16 cellular contexts compared by ENCODE assay signal in the genomic region with DNA sequence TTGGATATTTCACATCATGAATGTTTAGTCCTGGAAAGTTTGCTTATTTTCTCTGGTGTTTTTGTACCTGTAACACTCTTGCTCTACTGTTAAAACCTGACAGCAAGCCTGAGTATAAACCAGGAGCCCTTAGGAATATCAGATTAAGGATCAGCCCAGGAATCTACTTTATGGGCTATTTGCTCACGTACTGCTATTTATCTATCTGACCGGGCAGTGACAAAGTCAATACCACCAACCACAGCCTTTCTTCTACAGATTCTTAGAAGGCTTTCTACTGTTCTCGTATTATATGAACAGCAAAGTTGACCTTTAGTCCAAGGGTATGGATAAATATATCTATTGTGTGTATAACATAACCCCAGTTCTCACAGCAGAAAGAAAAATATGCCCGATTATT.
DNase-seq lines count a peak whose midpoint lies in the region; ATAC-seq, FAIRE-seq and TF ChIP-seq lines count a peak whose summit lies in the region.
"Had no signal": no experiment of that assay in that cellular context is flagged by ENCODE, and none has a peak within 500 bp of the region (broad histone marks: within the 10 kb centered on the region; RNA-seq: fewer than 3 reads in every experiment).

No MANE protein-coding gene starts in this region.

- H3K27me3 ChIP-seq in HepG2 (ENCODE audit: control insufficient read depth in 1 of 2, insufficient read depth in 2 of 2, low read length in 2 of 2) (no peaks in the 10 kb centered on the region), right lobe of liver (no peaks in the 10 kb centered on the region), ascending aorta (no peaks in the 10 kb centered on the region)
- H3K27me3 ChIP-seq: BLaER1 had no signal

- H3K27me3 Mint-ChIP-seq in mesothelial cell of epicardium (ENCODE audit: low read depth), result no peaks in the 10 kb centered on the region

- H3K4me3 Mint-ChIP-seq in mesothelial cell of epicardium, result no peak overlapping the region
- H3K4me3 Mint-ChIP-seq: CD8-positive, alpha-beta memory T cell had no signal

- H3K4me2 ChIP-seq in HepG2 (ENCODE audit: low read depth, low read length), result no peak overlapping the region
- H3K4me2 ChIP-seq: BLaER1 had no signal

- H3K9me3 ChIP-seq in HepG2 (ENCODE audit: low read length) (no peaks in the 10 kb centered on the region), right lobe of liver (no peaks in the 10 kb centered on the region), ascending aorta (no peaks in the 10 kb centered on the region)
- H3K9me3 ChIP-seq: BLaER1 had no signal

- in situ Hi-C loops in HepG2 (cut with HindIII; ENCODE audit: extremely low pct_ligation_motif_present, low pct_unique_long_range_greater_than_20kb), result no loop called here

- H3K36me3 ChIP-seq in HepG2 (replicated peaks in 1 of 2; ENCODE audit: control insufficient read depth in 1 of 2, insufficient read depth in 2 of 2, low read length in 2 of 2), result no peaks in the 10 kb centered on the region
- H3K36me3 ChIP-seq in right lobe of liver, result no peaks in the 10 kb centered on the region
- no peaks in the 10 kb centered on the region for H3K36me3 ChIP-seq in ascending aorta
- H3K36me3 ChIP-seq: BLaER1 had no signal

- no peak for TF ChIP-seq RAD21 in HepG2 (CRISPR knock-in tag; IDR thresholded peaks at IDR 0.05)

- FAIRE-seq in HepG2 (lab: Jason Lieb, UNC), result no peak
- FAIRE-seq: H54 had no signal

- no peak overlapping the region for H3K27ac ChIP-seq in HepG2 (ENCODE audit: extremely low read length, insufficient read depth, low read length)
- no peak overlapping the region for H3K27ac ChIP-seq in right lobe of liver
- H3K27ac ChIP-seq in ascending aorta, result no peak overlapping the region
- H3K27ac ChIP-seq: 22Rv1, BLaER1, GM23248 had no signal

- TF ChIP-seq CTCF in HepG2 (CRISPR knock-in tag; IDR thresholded peaks at IDR 0.05) (no peak), right lobe of liver (IDR thresholded peaks at IDR 0.05) (no peak), mesothelial cell of epicardium (IDR thresholded peaks at IDR 0.05; ENCODE audit: unreplicated experiment) (no peak), ascending aorta (IDR thresholded peaks at IDR 0.05) (no peak)

- H4K20me1 ChIP-seq in HepG2 (ENCODE audit: insufficient read depth, low read length), result no peaks in the 10 kb centered on the region
- H4K20me1 ChIP-seq: BLaER1 had no signal

- H3K36me3 Mint-ChIP-seq in mesothelial cell of epicardium, result no peaks in the 10 kb centered on the region
- H3K36me3 Mint-ChIP-seq: CD8-positive, alpha-beta memory T cell had no signal

- CTCF ChIA-PET in HepG2 (lab: Yijun Ruan, JAX; ENCODE audit: low intra/inter-chr PET ratio, low total read pairs), result no interaction called here

- intact Hi-C loops in HepG2 (cut with micrococcal nuclease; ENCODE audit: unreplicated experiment), result no loop called here
- intact Hi-C loops in right lobe of liver (cut with DNase I), result no loop called here
- intact Hi-C loops in ascending aorta (cut with DNase I), result no loop called here

- H3K4me3 ChIP-seq in HepG2 (replicated peaks in 1 of 3; ENCODE audit: insufficient read depth in 1 of 3, low read depth in 2 of 3, low read length in 3 of 3), result no peak overlapping the region
- H3K4me3 ChIP-seq in right lobe of liver, result no peak overlapping the region
- H3K4me3 ChIP-seq in ascending aorta, result no peak overlapping the region
- H3K4me3 ChIP-seq: BLaER1, GM23248 had no signal

- ATAC-seq in HepG2 (no peak), right lobe of liver (no peak), GM21717 (IDR thresholded peaks at IDR 0.05; ENCODE audit: unreplicated experiment) (no peak), HG03469 (IDR thresholded peaks at IDR 0.05; ENCODE audit: unreplicated experiment) (no peak)
- ATAC-seq: HCT116 had no signal

- BruUV-seq in HepG2 (replicated peaks; lab: Mats Ljungman, UMichigan), result no TSS peak

- peak; percentile 1 for DNase-seq in HepG2 (ENCODE audit: low spot score)
- no peak for DNase-seq in right lobe of liver
- DNase-seq in astrocyte of the hippocampus (ENCODE audit: low read depth, low spot score), result peak; percentile 4
- no peak for DNase-seq in mesothelial cell of epicardium (ENCODE audit: low spot score in 2 of 2, unreplicated experiment in 2 of 2)
- no peak for DNase-seq in ascending aorta (ENCODE audit: low spot score in 2 of 2)
- DNase-seq: AML-193; Calu3; CD8-positive, alpha-beta memory T cell; DMS 273 treated with DMSO at 0.1 percent for 48 hours; GM23248 had no signal

- TF ChIP-seq POLR2A in HepG2 (IDR thresholded peaks at IDR 0.05; ENCODE audit: insufficient read depth in 1 of 2, low read depth in 2 of 2, low read length in 2 of 2) (no peak), right lobe of liver (IDR thresholded peaks at IDR 0.05) (no peak)

- H3K4me1 Mint-ChIP-seq in mesothelial cell of epicardium, result peaks cover 25% of the 10 kb centered on the region
- H3K4me1 Mint-ChIP-seq: CD8-positive, alpha-beta memory T cell had no signal

- no peaks in the 10 kb centered on the region for H3K79me2 ChIP-seq in HepG2 (ENCODE audit: insufficient read depth, low read length)

- H3K4me1 ChIP-seq in HepG2 (ENCODE audit: insufficient read depth, low read length), result peaks cover 6% of the 10 kb centered on the region; the same call in 1 of the 2 replicates
- no peaks in the 10 kb centered on the region for H3K4me1 ChIP-seq in right lobe of liver
- H3K4me1 ChIP-seq in ascending aorta, result peaks cover 0 to 11% of the 10 kb centered on the region in 2 donors
- H3K4me1 ChIP-seq: BLaER1 had no signal

- peak overlapping the region; percentile 20 for H3K27ac Mint-ChIP-seq in mesothelial cell of epicardium
- H3K27ac Mint-ChIP-seq: CD8-positive, alpha-beta memory T cell had no signal

- H3K9ac ChIP-seq in HepG2 (ENCODE audit: insufficient read depth, low read depth, low read length), result no peak overlapping the region
- H3K9ac ChIP-seq: BLaER1, GM23248 had no signal

- H3K9me3 Mint-ChIP-seq in mesothelial cell of epicardium, result peaks cover 5% of the 10 kb centered on the region

- WGBS in HepG2 (ENCODE audit: low lambda C conversion rate), result 0% methylated on average over 4 of the region's 4 CpGs
- 59% methylated on average over 4 of the region's 4 CpGs for WGBS in right lobe of liver (ENCODE audit: insufficient coverage, low coverage, low lambda C conversion rate, missing lambda C conversion rate)

- H2AFZ ChIP-seq in HepG2 (ENCODE audit: low read length), result no peak overlapping the region
- H2AFZ ChIP-seq: GM23248 had no signal

- TF ChIP-seq EP300 in HepG2 (IDR thresholded peaks at IDR 0.05; ENCODE audit: low read depth in 2 of 2, low read length in 2 of 2) (no peak), HepG2 (CRISPR knock-in tag; IDR thresholded peaks at IDR 0.05; ENCODE audit: borderline replicate concordance) (no peak)

- POLR2A ChIA-PET in HepG2 (lab: Yijun Ruan, JAX), result no interaction called here

TF ChIP-seq in HepG2, 621 proteins besides CTCF, POLR2A, EP300 and RAD21:
- TF ChIP-seq BCL6 (CRISPR knock-in tag; IDR thresholded peaks at IDR 0.05) (peak; percentile 65), SPEN (CRISPR knock-in tag; IDR thresholded peaks at IDR 0.05; ENCODE audit: low read depth) (no peak), NRL (CRISPR knock-in tag; IDR thresholded peaks at IDR 0.05; ENCODE audit: borderline replicate concordance) (no peak)
TF ChIP-seq in HepG2: peak in this region for 1.

Comparison
In these comparisons a context has a peak if more than half of its experiments do, and no peak if none do; other contexts are left out.
1. DNase-seq: peak in HepG2 (single experiment) and astrocyte of the hippocampus (single experiment); none in right lobe of liver (0 of 3), mesothelial cell of epicardium (0 of 2) and ascending aorta (0 of 2).